Comparison of ENCODE assay signal across 16 cellular contexts in the genomic region with DNA sequence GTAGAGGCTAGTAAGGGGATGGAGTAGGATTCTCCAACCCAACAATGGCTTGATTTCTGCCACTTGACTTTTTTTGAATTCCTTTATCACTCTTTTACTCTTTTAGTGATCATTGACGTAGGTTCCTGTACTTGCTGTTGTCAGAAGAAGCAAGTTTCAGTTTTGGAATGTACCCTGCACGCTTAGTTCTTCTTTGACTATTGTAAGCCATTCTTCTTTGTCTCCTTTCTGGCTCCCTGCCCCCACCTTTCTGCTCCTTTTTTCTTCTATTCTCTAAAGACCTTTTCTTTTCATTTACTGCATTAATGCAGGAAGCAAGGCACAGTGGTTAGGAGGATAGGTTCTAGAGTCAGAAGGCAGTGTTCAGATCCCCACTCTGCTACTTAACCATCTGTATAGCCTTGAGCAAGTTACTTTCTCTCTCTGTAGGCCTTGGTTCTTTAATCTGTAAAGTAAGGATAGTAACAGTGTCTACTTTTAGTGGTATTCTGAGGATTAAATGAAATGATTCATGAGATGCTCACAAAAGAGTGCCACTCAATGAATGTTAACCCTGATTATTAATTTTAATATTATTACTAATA. TPM values are rescaled to one million over a fixed set of nuclear protein-coding genes. Genes with fewer than 3 reads are reported as not detected.
DNase-seq lines count a peak whose midpoint lies in the region; ATAC-seq and TF ChIP-seq lines count a peak whose summit lies in the region.
"Had no signal": no experiment of that assay in that cellular context is flagged by ENCODE, and none has a peak within 500 bp of the region (broad histone marks: within the 10 kb centered on the region; RNA-seq: fewer than 3 reads in every experiment).

No MANE protein-coding gene starts in this region.

- ATAC-seq in GM21786 (IDR thresholded peaks at IDR 0.05; ENCODE audit: unreplicated experiment): peak; percentile 73
- peak; percentile 96 for ATAC-seq in HG03432 (IDR thresholded peaks at IDR 0.05; ENCODE audit: unreplicated experiment)
- no peak for ATAC-seq in stimulated activated naive CD8-positive, alpha-beta T cell treated with anti-CD3 and anti-CD28 coated beads, Interleukin-15, amount 100 ng/mL, for 72 hours
- ATAC-seq in HG03175 (IDR thresholded peaks at IDR 0.05; ENCODE audit: unreplicated experiment): no peak
- ATAC-seq: left colon had no signal

- H3K27me3 Mint-ChIP-seq in activated naive CD4-positive, alpha-beta T cell treated with anti-CD3 and anti-CD28 coated beads for 36 hours (ENCODE audit: low read depth): peaks cover 4% of the 10 kb centered on the region
- no peaks in the 10 kb centered on the region for H3K27me3 Mint-ChIP-seq in stimulated activated naive CD8-positive, alpha-beta T cell treated with anti-CD3 and anti-CD28 coated beads, Interleukin-15, amount 100 ng/mL, for 72 hours

- H3K4me3 ChIP-seq in transverse colon: no peak overlapping the region
- no peak overlapping the region for H3K4me3 ChIP-seq in effector memory CD4-positive, alpha-beta T cell (ENCODE audit: insufficient read depth, low read depth, low read length, poor library complexity, severe bottlenecking)
- H3K4me3 ChIP-seq: vagina had no signal

- peak; percentile 13 for DNase-seq in activated naive CD4-positive, alpha-beta T cell treated with anti-CD3 and anti-CD28 coated beads for 36 hours
- no peak for DNase-seq in activated naive CD4-positive, alpha-beta T cell treated with Interleukin-2 at 50 U/mL for 16 hours
- no peak for DNase-seq in transverse colon
- DNase-seq in effector memory CD4-positive, alpha-beta T cell: no peak
- DNase-seq in stimulated activated naive CD8-positive, alpha-beta T cell treated with anti-CD3 and anti-CD28 coated beads, Interleukin-15, amount 100 ng/mL, for 72 hours: no peak
- DNase-seq: brain microvascular endothelial cell, HFFc6, left colon, NCI-H1436 treated with DMSO at 0.1 percent for 48 hours, SIG-M5, small intestine had no signal

- no peaks in the 10 kb centered on the region for H3K4me1 ChIP-seq in transverse colon
- H3K4me1 ChIP-seq in effector memory CD4-positive, alpha-beta T cell (ENCODE audit: control insufficient read depth, insufficient read depth, low read length, poor library complexity, severe bottlenecking): no peaks in the 10 kb centered on the region
- H3K4me1 ChIP-seq: vagina had no signal

- peak overlapping the region in 2 of 4 donors; percentile 21 to 47 for H3K27ac ChIP-seq in transverse colon
- H3K27ac ChIP-seq in effector memory CD4-positive, alpha-beta T cell (ENCODE audit: insufficient read depth, low read length, poor library complexity, severe bottlenecking): no peak overlapping the region
- H3K27ac ChIP-seq: brain microvascular endothelial cell, vagina had no signal

- no peaks in the 10 kb centered on the region for H3K36me3 ChIP-seq in transverse colon
- H3K36me3 ChIP-seq in effector memory CD4-positive, alpha-beta T cell (ENCODE audit: control insufficient read depth, insufficient read depth, low read length): no peaks in the 10 kb centered on the region
- H3K36me3 ChIP-seq: brain microvascular endothelial cell, vagina had no signal

- peak overlapping the region; percentile 4 for H3K27ac Mint-ChIP-seq in activated naive CD4-positive, alpha-beta T cell treated with anti-CD3 and anti-CD28 coated beads for 36 hours
- H3K27ac Mint-ChIP-seq in stimulated activated naive CD8-positive, alpha-beta T cell treated with anti-CD3 and anti-CD28 coated beads, Interleukin-15, amount 100 ng/mL, for 72 hours: no peak overlapping the region
- H3K27ac Mint-ChIP-seq: HFFc6, IgD-negative memory B cell had no signal

- H3K9me3 Mint-ChIP-seq in activated naive CD4-positive, alpha-beta T cell treated with anti-CD3 and anti-CD28 coated beads for 36 hours: no peaks in the 10 kb centered on the region
- H3K9me3 Mint-ChIP-seq in stimulated activated naive CD8-positive, alpha-beta T cell treated with anti-CD3 and anti-CD28 coated beads, Interleukin-15, amount 100 ng/mL, for 72 hours: no peaks in the 10 kb centered on the region
- H3K9me3 Mint-ChIP-seq: HFFc6 had no signal

- no peaks in the 10 kb centered on the region for H3K9me3 ChIP-seq in transverse colon
- H3K9me3 ChIP-seq in effector memory CD4-positive, alpha-beta T cell (ENCODE audit: control insufficient read depth, low read length): no peaks in the 10 kb centered on the region
- H3K9me3 ChIP-seq: vagina had no signal

- no peak for TF ChIP-seq POLR2A in transverse colon (IDR thresholded peaks at IDR 0.05)

- intact Hi-C loops in activated naive CD4-positive, alpha-beta T cell treated with anti-CD3 and anti-CD28 coated beads for 36 hours (cut with micrococcal nuclease): no loop called here
- intact Hi-C loops in transverse colon (cut with DNase I; ENCODE audit: low total_unique reads): no loop called here

- H3K27me3 ChIP-seq in transverse colon: no peaks in the 10 kb centered on the region
- no peaks in the 10 kb centered on the region for H3K27me3 ChIP-seq in effector memory CD4-positive, alpha-beta T cell (replicated peaks; ENCODE audit: control insufficient read depth, insufficient read depth, low read length, poor library complexity, severe bottlenecking)
- H3K27me3 ChIP-seq: brain microvascular endothelial cell, vagina had no signal

- in situ Hi-C loops in transverse colon (cut with MboI; ENCODE audit: low pct_ligation_motif_present in 1 of 4, low pct_unique_long_range_greater_than_20kb in 1 of 4, low sequenced_read_pairs in 3 of 4): no loop called here

- peaks cover 4% of the 10 kb centered on the region for H3K4me1 Mint-ChIP-seq in activated naive CD4-positive, alpha-beta T cell treated with anti-CD3 and anti-CD28 coated beads for 36 hours (ENCODE audit: low read depth)
- no peaks in the 10 kb centered on the region for H3K4me1 Mint-ChIP-seq in stimulated activated naive CD8-positive, alpha-beta T cell treated with anti-CD3 and anti-CD28 coated beads, Interleukin-15, amount 100 ng/mL, for 72 hours
- H3K4me1 Mint-ChIP-seq: IgD-negative memory B cell had no signal

- WGBS in transverse colon (ENCODE audit: low coverage in 1 of 2), 2 donors: 73 to 86% methylated on average over 2 of the region's 2 CpGs

- peaks cover 2% of the 10 kb centered on the region for H3K36me3 Mint-ChIP-seq in activated naive CD4-positive, alpha-beta T cell treated with anti-CD3 and anti-CD28 coated beads for 36 hours (ENCODE audit: low read depth)

- CTCF ChIA-PET in activated naive CD4-positive, alpha-beta T cell treated with anti-CD3 and anti-CD28 coated beads for 36 hours (lab: Charles Lee): no interaction called here

- TF ChIP-seq CTCF in transverse colon (IDR thresholded peaks at IDR 0.05): no peak

- peak; percentile 72 for TF ChIP-seq EP300 in transverse colon (IDR thresholded peaks at IDR 0.05; ENCODE audit: low read depth)

- H3K4me3 Mint-ChIP-seq in activated naive CD4-positive, alpha-beta T cell treated with anti-CD3 and anti-CD28 coated beads for 36 hours: no peak overlapping the region
- no peak overlapping the region for H3K4me3 Mint-ChIP-seq in stimulated activated naive CD8-positive, alpha-beta T cell treated with anti-CD3 and anti-CD28 coated beads, Interleukin-15, amount 100 ng/mL, for 72 hours
- H3K4me3 Mint-ChIP-seq: HFFc6, IgD-negative memory B cell had no signal

RNA-seq across cellular contexts. Expression of gene RAG2, which starts 33.8 kb away (rescaled TPM):
- not detected for total RNA-seq in activated naive CD4-positive, alpha-beta T cell treated with anti-CD3 and anti-CD28 coated beads for 36 hours
- total RNA-seq in transverse colon: not detected
- total RNA-seq: HFFc6, left colon, vagina had no signal

RNA-seq across cellular contexts. Expression of gene IFTAP, which starts 37.5 kb away (rescaled TPM):
- 1 to 10 TPM; 4.2 to 5.0 TPM for total RNA-seq in activated naive CD4-positive, alpha-beta T cell treated with anti-CD3 and anti-CD28 coated beads for 36 hours
- total RNA-seq in transverse colon: 10 to 100 TPM; 11.5 to 76.3 (median 16.0) TPM

Comparison
In these comparisons a context has a peak if more than half of its experiments do, and no peak if none do; other contexts are left out.
1. ATAC-seq: peak in GM21786 (single experiment) and HG03432 (single experiment); none in stimulated activated naive CD8-positive, alpha-beta T cell treated with anti-CD3 and anti-CD28 coated beads, Interleukin-15, amount 100 ng/mL, for 72 hours (single experiment) and HG03175 (single experiment).